Comparison of ENCODE assay signal across 1 cellular context in genomic region chr9:131635285-131635684, GRCh38.
A peak's percentile ranks its signal among the peaks of the same experiment; 100 is the strongest.
TF ChIP-seq lines count a peak whose summit lies in the region.

No MANE protein-coding gene starts in this region.

TF ChIP-seq in K562, 482 proteins besides CTCF, POLR2A, EP300 and RAD21 (continued from another document and continues in another):
- no peak for TF ChIP-seq DLX4 (CRISPR knock-in tag; IDR thresholded peaks at IDR 0.05)
- TF ChIP-seq SRSF7 (optimal IDR thresholded peaks at IDR 0.05; ENCODE audit: low read depth, low read length): no peak
- TF ChIP-seq HDAC6 (IDR thresholded peaks at IDR 0.05; ENCODE audit: low read depth, low read length): no peak
- peak; percentile 82 for TF ChIP-seq CREM (IDR thresholded peaks at IDR 0.05; ENCODE audit: low read depth)
- no peak for TF ChIP-seq RBBP5 (IDR thresholded peaks at IDR 0.05; ENCODE audit: borderline replicate concordance, insufficient read depth, low read length, poor library complexity, severe bottlenecking)
- no peak for TF ChIP-seq ZNF778 (CRISPR knock-in tag; IDR thresholded peaks at IDR 0.05)
- TF ChIP-seq ELF4 (CRISPR knock-in tag; IDR thresholded peaks at IDR 0.05): no peak
- TF ChIP-seq HMGXB4 (CRISPR knock-in tag; IDR thresholded peaks at IDR 0.05): no peak
- TF ChIP-seq ARNT (IDR thresholded peaks at IDR 0.05): peak in 1 of 2 experiments; percentile 65; a peak in 1 of 4 replicates
- TF ChIP-seq BDP1 (IDR thresholded peaks at IDR 0.05; ENCODE audit: insufficient read depth, insufficient read length): no peak
- TF ChIP-seq STAT5A (IDR thresholded peaks at IDR 0.05; ENCODE audit: borderline replicate concordance, low read length): no peak
- TF ChIP-seq ZSCAN32 (CRISPR knock-in tag; IDR thresholded peaks at IDR 0.05): no peak
- no peak for TF ChIP-seq NCOR1 (IDR thresholded peaks at IDR 0.05)
- TF ChIP-seq GTF2B (IDR thresholded peaks at IDR 0.05; ENCODE audit: extremely low read depth, insufficient read length): no peak
- no peak for TF ChIP-seq HIVEP1 (CRISPR knock-in tag; IDR thresholded peaks at IDR 0.05)
- TF ChIP-seq RERE (CRISPR knock-in tag; IDR thresholded peaks at IDR 0.05; ENCODE audit: borderline replicate concordance): no peak
- no peak for TF ChIP-seq DACH1 (IDR thresholded peaks at IDR 0.05; ENCODE audit: partially characterized antibody)
- no peak for TF ChIP-seq SMARCB1 (IDR thresholded peaks at IDR 0.05; ENCODE audit: insufficient read length, low read depth)
- peak; percentile 91 for TF ChIP-seq ATF3 (IDR thresholded peaks at IDR 0.05)
- no peak; the same call in 1 of the 2 replicates for TF ChIP-seq ATF3 (CRISPR knock-in tag; conservative IDR thresholded peaks at IDR 0.05)
- TF ChIP-seq EGR1 (conservative IDR thresholded peaks at IDR 0.05): 0 out of 2 replicates have a peak, but pooled peaks have one; percentile 20
- TF ChIP-seq SAFB (IDR thresholded peaks at IDR 0.05; ENCODE audit: borderline replicate concordance, low read depth, low read length): no peak
- TF ChIP-seq ZNF41 (CRISPR knock-in tag; conservative IDR thresholded peaks at IDR 0.05): no peak
- no peak for TF ChIP-seq CCAR2 (IDR thresholded peaks at IDR 0.05; ENCODE audit: low read depth, low read length)
- no peak for TF ChIP-seq CREB5 (CRISPR knock-in tag; IDR thresholded peaks at IDR 0.05)
- peak; percentile 58; the same call in 1 of the 2 replicates for TF ChIP-seq ZBTB40 (IDR thresholded peaks at IDR 0.05)
- TF ChIP-seq ZBTB40 (CRISPR knock-in tag; IDR thresholded peaks at IDR 0.05): no peak
- TF ChIP-seq MIER1 (IDR thresholded peaks at IDR 0.05; ENCODE audit: low read depth): no peak
- no peak for TF ChIP-seq AFF4 (CRISPR knock-in tag; IDR thresholded peaks at IDR 0.05)
- TF ChIP-seq NFE2 (IDR thresholded peaks at IDR 0.05; ENCODE audit: low read depth): peak; percentile 56
- TF ChIP-seq HNRNPL (IDR thresholded peaks at IDR 0.05; ENCODE audit: low read depth, low read length): no peak
- no peak for TF ChIP-seq E2F6 (IDR thresholded peaks at IDR 0.05; ENCODE audit: borderline replicate concordance in 1 of 2, extremely low read depth in 1 of 2, insufficient read depth in 1 of 2, insufficient read length in 1 of 2, low read depth in 1 of 2, low read length in 1 of 2, poor library complexity in 1 of 2, severe bottlenecking in 1 of 2)
